Comparison of ENCODE assay signal across 8 cellular contexts in the genomic region with DNA sequence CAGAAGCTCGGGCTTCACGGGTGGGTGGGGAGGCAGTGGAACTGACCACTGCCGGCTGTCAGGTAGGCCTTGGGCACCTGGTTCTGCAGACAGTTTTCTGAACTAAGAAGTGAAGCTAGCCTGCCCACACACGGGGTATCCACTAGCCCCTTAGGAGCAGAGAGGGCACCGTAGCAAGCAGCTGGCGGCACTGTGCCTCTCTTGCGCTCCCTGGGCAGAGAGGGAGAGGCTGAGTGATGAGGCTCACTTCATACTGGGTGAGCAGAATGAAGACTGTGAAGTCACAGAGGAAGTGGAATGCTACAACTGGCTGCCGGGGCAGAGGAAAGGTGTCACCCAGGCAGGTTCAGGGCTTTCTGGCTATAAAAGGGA. TPM values are rescaled to one million over a fixed set of nuclear protein-coding genes. Genes with fewer than 3 reads are reported as not detected.
A peak's percentile ranks its signal among the peaks of the same experiment; 100 is the strongest.
DNase-seq lines count a peak whose midpoint lies in the region; ATAC-seq and TF ChIP-seq lines count a peak whose summit lies in the region.

No MANE protein-coding gene starts in this region.

- peak overlapping the region; percentile 85 for H3K4me3 Mint-ChIP-seq in GM23338
- H3K4me3 Mint-ChIP-seq in WTC11: peak overlapping the region; percentile 88
- H3K4me3 Mint-ChIP-seq in endodermal cell: peak overlapping the region; percentile 66

- H2AFZ ChIP-seq in GM23338: peak overlapping the region; percentile 99

- H3K4me3 ChIP-seq in GM23338 (peak overlapping the region; percentile 70), endodermal cell (ENCODE audit: low read length) (peak overlapping the region; percentile 76), skeletal muscle cell (ENCODE audit: low read depth, low read length) (peak overlapping the region; percentile 52)

- H3K27me3 ChIP-seq in GM23338 (ENCODE audit: insufficient read depth) (peaks cover 53% of the 10 kb centered on the region), endodermal cell (ENCODE audit: control insufficient read depth, insufficient read depth, low read length, poor library complexity, severe bottlenecking) (peaks cover 41% of the 10 kb centered on the region)

- H3F3A ChIP-seq in GM23338 (replicated peaks; ENCODE audit: low read depth): peaks cover 15% of the 10 kb centered on the region; the same call in 1 of the 2 replicates

- POLR2A ChIA-PET in WTC11 (lab: Charles Lee): interaction anchor here (1.6 kb wide), 1 partner anchor 10 kb away, joined by 7 read pairs; a partner anchor contains a TSS

- DNase-seq in GM23338 (ENCODE audit: low spot score) (no peak), WTC11 (ENCODE audit: low spot score) (no peak), endodermal cell (no peak), skeletal muscle cell (ENCODE audit: low read depth) (no peak), UCSD-AML1 (lab: John Stamatoyannopoulos, UW; ENCODE audit: unreplicated experiment) (no peak), NCI-H748 (lab: John Stamatoyannopoulos, UW; ENCODE audit: unreplicated experiment) (no peak)

- H3K9me3 ChIP-seq in endodermal cell (ENCODE audit: control insufficient read depth, low read length): no peaks in the 10 kb centered on the region

- H3K27ac Mint-ChIP-seq in GM23338: no peak overlapping the region
- H3K27ac Mint-ChIP-seq in WTC11: no peak overlapping the region
- H3K27ac Mint-ChIP-seq in endodermal cell: no peak overlapping the region

- H3K4me2 ChIP-seq in GM23338: peak overlapping the region; percentile 90

- peak; percentile 2; the same call in 2 of the 3 replicates for ATAC-seq in GM23338
- no peak for ATAC-seq in WTC11
- ATAC-seq in HG02759 (IDR thresholded peaks at IDR 0.05; ENCODE audit: unreplicated experiment): no peak
- no peak for ATAC-seq in HG02840 (IDR thresholded peaks at IDR 0.05; ENCODE audit: low FRiP score, unreplicated experiment)

- H3K36me3 Mint-ChIP-seq in GM23338 (ENCODE audit: low read depth) (peaks cover 24% of the 10 kb centered on the region), WTC11 (peaks cover 21% of the 10 kb centered on the region), endodermal cell (ENCODE audit: low read depth) (peaks cover 11% of the 10 kb centered on the region)

- H3K4me1 ChIP-seq in GM23338 (ENCODE audit: insufficient read depth) (0 out of 2 replicates have a peak, but pooled peaks cover 8% of the 10 kb centered on the region), endodermal cell (ENCODE audit: control insufficient read depth, insufficient read depth, low read length) (no peaks in the 10 kb centered on the region)

- no peaks in the 10 kb centered on the region for H3K79me2 ChIP-seq in GM23338 (replicated peaks; ENCODE audit: insufficient read depth)

- TF ChIP-seq CTCF in GM23338 (conservative IDR thresholded peaks at IDR 0.05; ENCODE audit: low read depth in 2 of 2): no peak
- TF ChIP-seq CTCF in WTC11 (IDR thresholded peaks at IDR 0.05): no peak
- no peak for TF ChIP-seq CTCF in endodermal cell (conservative IDR thresholded peaks at IDR 0.05)

- no peak overlapping the region for H3K27ac ChIP-seq in GM23338 (ENCODE audit: low read depth)
- no peak overlapping the region for H3K27ac ChIP-seq in endodermal cell (ENCODE audit: low read depth, low read length)

- 65 to 69% methylated on average over 7 to 8 of the region's 8 CpGs for WGBS in endodermal cell (ENCODE audit: insufficient coverage in 1 of 2, insufficient read length in 1 of 2), 2 experiments

- no peaks in the 10 kb centered on the region for H3K9me2 ChIP-seq in GM23338 (ENCODE audit: insufficient read depth)

- H3K9me3 Mint-ChIP-seq in GM23338 (no peaks in the 10 kb centered on the region; the same call in 2 of the 3 replicates), WTC11 (no peaks in the 10 kb centered on the region), endodermal cell (no peaks in the 10 kb centered on the region)

- no peaks in the 10 kb centered on the region for H3K36me3 ChIP-seq in GM23338 (ENCODE audit: insufficient read depth)
- H3K36me3 ChIP-seq in endodermal cell (ENCODE audit: control insufficient read depth, insufficient read depth, low read length): no peaks in the 10 kb centered on the region

- no peak overlapping the region for H3K9ac ChIP-seq in endodermal cell (ENCODE audit: extremely low read depth, low read length, poor library complexity, severe bottlenecking)

- H3K27me3 Mint-ChIP-seq in GM23338 (ENCODE audit: insufficient read depth, low read depth, poor library complexity) (peaks cover 35% of the 10 kb centered on the region), WTC11 (ENCODE audit: low read depth) (peaks cover 45% of the 10 kb centered on the region), endodermal cell (ENCODE audit: insufficient read depth) (peaks cover 46% of the 10 kb centered on the region)

- no peaks in the 10 kb centered on the region for H4K20me1 ChIP-seq in GM23338 (replicated peaks; ENCODE audit: insufficient read depth)

- peaks cover 16% of the 10 kb centered on the region for H3K4me1 Mint-ChIP-seq in GM23338
- peaks cover 17% of the 10 kb centered on the region for H3K4me1 Mint-ChIP-seq in WTC11
- H3K4me1 Mint-ChIP-seq in endodermal cell: peaks cover 10% of the 10 kb centered on the region

- CTCF ChIA-PET in WTC11 (lab: Charles Lee): interaction anchor here (0.9 to 1.4 kb wide), 5 partner anchors 10 to 224 kb away, joined by 3 to 6 read pairs (median 5); a partner anchor contains a TSS

TF ChIP-seq in GM23338, 12 proteins besides CTCF, POLR2A, EP300 and RAD21 (continues in another document):
- TF ChIP-seq JUNB (IDR thresholded peaks at IDR 0.05; ENCODE audit: unreplicated experiment) (no peak), CREB1 (CRISPR knock-in tag; IDR thresholded peaks at IDR 0.05; ENCODE audit: low read depth) (no peak)

TF ChIP-seq in WTC11, 78 proteins besides CTCF, POLR2A, EP300 and RAD21 (continues in another document):
- TF ChIP-seq ZNF416 (CRISPR knock-in tag; IDR thresholded peaks at IDR 0.05): no peak
- TF ChIP-seq, protein P1, sequence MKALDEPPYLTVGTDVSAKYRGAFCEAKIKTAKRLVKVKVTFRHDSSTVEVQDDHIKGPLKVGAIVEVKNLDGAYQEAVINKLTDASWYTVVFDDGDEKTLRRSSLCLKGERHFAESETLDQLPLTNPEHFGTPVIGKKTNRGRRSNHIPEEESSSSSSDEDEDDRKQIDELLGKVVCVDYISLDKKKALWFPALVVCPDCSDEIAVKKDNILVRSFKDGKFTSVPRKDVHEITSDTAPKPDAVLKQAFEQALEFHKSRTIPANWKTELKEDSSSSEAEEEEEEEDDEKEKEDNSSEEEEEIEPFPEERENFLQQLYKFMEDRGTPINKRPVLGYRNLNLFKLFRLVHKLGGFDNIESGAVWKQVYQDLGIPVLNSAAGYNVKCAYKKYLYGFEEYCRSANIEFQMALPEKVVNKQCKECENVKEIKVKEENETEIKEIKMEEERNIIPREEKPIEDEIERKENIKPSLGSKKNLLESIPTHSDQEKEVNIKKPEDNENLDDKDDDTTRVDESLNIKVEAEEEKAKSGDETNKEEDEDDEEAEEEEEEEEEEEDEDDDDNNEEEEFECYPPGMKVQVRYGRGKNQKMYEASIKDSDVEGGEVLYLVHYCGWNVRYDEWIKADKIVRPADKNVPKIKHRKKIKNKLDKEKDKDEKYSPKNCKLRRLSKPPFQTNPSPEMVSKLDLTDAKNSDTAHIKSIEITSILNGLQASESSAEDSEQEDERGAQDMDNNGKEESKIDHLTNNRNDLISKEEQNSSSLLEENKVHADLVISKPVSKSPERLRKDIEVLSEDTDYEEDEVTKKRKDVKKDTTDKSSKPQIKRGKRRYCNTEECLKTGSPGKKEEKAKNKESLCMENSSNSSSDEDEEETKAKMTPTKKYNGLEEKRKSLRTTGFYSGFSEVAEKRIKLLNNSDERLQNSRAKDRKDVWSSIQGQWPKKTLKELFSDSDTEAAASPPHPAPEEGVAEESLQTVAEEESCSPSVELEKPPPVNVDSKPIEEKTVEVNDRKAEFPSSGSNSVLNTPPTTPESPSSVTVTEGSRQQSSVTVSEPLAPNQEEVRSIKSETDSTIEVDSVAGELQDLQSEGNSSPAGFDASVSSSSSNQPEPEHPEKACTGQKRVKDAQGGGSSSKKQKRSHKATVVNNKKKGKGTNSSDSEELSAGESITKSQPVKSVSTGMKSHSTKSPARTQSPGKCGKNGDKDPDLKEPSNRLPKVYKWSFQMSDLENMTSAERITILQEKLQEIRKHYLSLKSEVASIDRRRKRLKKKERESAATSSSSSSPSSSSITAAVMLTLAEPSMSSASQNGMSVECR (CRISPR knock-in tag; IDR thresholded peaks at IDR 0.05; ENCODE audit: borderline replicate concordance): no peak
- TF ChIP-seq, protein P2, sequence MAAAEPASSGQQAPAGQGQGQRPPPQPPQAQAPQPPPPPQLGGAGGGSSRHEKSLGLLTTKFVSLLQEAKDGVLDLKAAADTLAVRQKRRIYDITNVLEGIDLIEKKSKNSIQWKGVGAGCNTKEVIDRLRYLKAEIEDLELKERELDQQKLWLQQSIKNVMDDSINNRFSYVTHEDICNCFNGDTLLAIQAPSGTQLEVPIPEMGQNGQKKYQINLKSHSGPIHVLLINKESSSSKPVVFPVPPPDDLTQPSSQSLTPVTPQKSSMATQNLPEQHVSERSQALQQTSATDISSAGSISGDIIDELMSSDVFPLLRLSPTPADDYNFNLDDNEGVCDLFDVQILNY (CRISPR knock-in tag; IDR thresholded peaks at IDR 0.05): no peak
- TF ChIP-seq FOXK1 (CRISPR knock-in tag; IDR thresholded peaks at IDR 0.05): no peak
- TF ChIP-seq NR2C2 (CRISPR knock-in tag; IDR thresholded peaks at IDR 0.05): no peak

RNA-seq across cellular contexts. Expression of a gene that starts 0.8 kb away (rescaled TPM):
- total RNA-seq in GM23338 (2014; rRNA removed; shearing (Covaris generic)): 9.3 and 14.0 TPM in 2 replicates
- 4.5 and 5.3 TPM in 2 replicates for polyA plus RNA-seq in GM23338 (2016; fragmentation: Nextera tagmentation; extraction: Ambion mirVana)
- total RNA-seq in WTC11 (2021) (11.7 to 17.3 TPM (median 13.7 TPM) in 3 replicates), endodermal cell (1 to 10 TPM; 6.8 to 8.0 TPM)
- 6.1 TPM for polyA plus RNA-seq in endodermal cell (2013, experiment 1 of 2)
- 6.0 TPM for polyA plus RNA-seq in endodermal cell (2013, experiment 2 of 2)

RNA-seq across cellular contexts. Expression of a gene that starts 9.7 kb away (rescaled TPM):
- 39.2 and 50.8 TPM in 2 replicates for total RNA-seq in GM23338 (2014; rRNA removed; shearing (Covaris generic))
- polyA plus RNA-seq in GM23338 (2016; fragmentation: Nextera tagmentation; extraction: Ambion mirVana): 28.4 and 30.2 TPM in 2 replicates
- total RNA-seq in WTC11 (2021) (46.7 to 51.9 TPM (median 48.1 TPM) in 3 replicates), endodermal cell (10 to 100 TPM; 35.0 to 49.5 TPM)
- 52.9 TPM for polyA plus RNA-seq in endodermal cell (2013, experiment 1 of 2)
- 58.8 TPM for polyA plus RNA-seq in endodermal cell (2013, experiment 2 of 2)

RNA-seq across cellular contexts. Expression of a gene that starts 20.5 kb away (rescaled TPM):
- 174 and 179 TPM in 2 replicates for total RNA-seq in GM23338 (2014; rRNA removed; shearing (Covaris generic))
- 70.7 and 72.3 TPM in 2 replicates for polyA plus RNA-seq in GM23338 (2016; fragmentation: Nextera tagmentation; extraction: Ambion mirVana)
- 194 to 226 TPM (median 201 TPM) in 3 replicates for total RNA-seq in WTC11 (2021)
- 100 to 1,000 TPM; 190 to 211 TPM for total RNA-seq in endodermal cell
- 171 TPM for polyA plus RNA-seq in endodermal cell (2013, experiment 1 of 2)
- 169 TPM for polyA plus RNA-seq in endodermal cell (2013, experiment 2 of 2)

RNA-seq across cellular contexts. Expression of a gene that starts 59.8 kb away (rescaled TPM):
- 87.0 and 119 TPM in 2 replicates for total RNA-seq in GM23338 (2014; rRNA removed; shearing (Covaris generic))
- polyA plus RNA-seq in GM23338 (2016; fragmentation: Nextera tagmentation; extraction: Ambion mirVana): 44.1 and 48.8 TPM in 2 replicates
- 71.9 to 82.8 TPM (median 72.0 TPM) in 3 replicates for total RNA-seq in WTC11 (2021)
- total RNA-seq in endodermal cell: 10 to 100 TPM; 65.4 to 66.2 TPM
- polyA plus RNA-seq in endodermal cell (2013, experiment 1 of 2): 71.4 TPM
- polyA plus RNA-seq in endodermal cell (2013, experiment 2 of 2): 58.3 TPM
